In genomic region chr21:45824546-45825208, GRCh38 we compare ENCODE assay signal across 24 cellular contexts.
"Had no signal": no experiment of that assay in that cellular context is flagged by ENCODE, and none has a peak within 500 bp of the region (broad histone marks: within the 10 kb centered on the region; RNA-seq: fewer than 3 reads in every experiment).

No MANE protein-coding gene starts in this region.

- H3K4me3 Mint-ChIP-seq: activated CD4-positive, alpha-beta T cell treated with anti-CD3 and anti-CD28 coated beads, Interleukin-2, amount 10 ng/mL, durations not matched to agents 7 days and 5 days; activated CD8-positive, alpha-beta T cell treated with anti-CD3 and anti-CD28 coated beads for 36 hours; activated naive CD4-positive, alpha-beta T cell treated with anti-CD3 and anti-CD28 coated beads, Interleukin-2, amount 50 U/mL, for 24 hours; activated T-helper 1 cell treated with anti-CD3 and anti-CD28 coated beads, Interleukin-12 subunit alpha, Interleukin-12 subunit beta, Interleukin-2, Interleukin-4 antibody, amounts not matched to agents 30 ng/mL and 10 ng/mL and 1 ng/mL, durations not matched to agents 14 hours and 24 hours and 36 hours; naive thymus-derived CD4-positive, alpha-beta T cell; neural progenitor cell; stimulated activated naive CD8-positive, alpha-beta T cell treated with anti-CD3 and anti-CD28 coated beads, Interleukin-15, Interleukin-2, amounts not matched to agents 100 ng/mL and 50 ng/mL, for 24 hours; T-cell; T-helper 2 cell treated with Interferon-gamma antibody and Interleukin-4, amounts not matched to agents 5 μg/mL and 100 μg/mL, for 36 hours had no signal

- H3K36me3 Mint-ChIP-seq: activated naive CD4-positive, alpha-beta T cell treated with anti-CD3 and anti-CD28 coated beads, Interleukin-2, amount 50 U/mL, for 24 hours; naive thymus-derived CD4-positive, alpha-beta T cell; neural progenitor cell; T-cell had no signal

- ATAC-seq: activated CD4-positive, CD25-positive, alpha-beta regulatory T cell treated with anti-CD3 and anti-CD28 coated beads, Interleukin-2, amount 50 U/mL, for 24 hours; activated CD8-positive, alpha-beta T cell treated with anti-CD3 and anti-CD28 coated beads for 36 hours; body of pancreas; left lobe of liver; lower lobe of right lung; naive thymus-derived CD4-positive, alpha-beta T cell; T-cell had no signal

- H3K27ac ChIP-seq: body of pancreas, lower lobe of right lung, neural progenitor cell, tibial artery, VCaP had no signal

- H3K27ac Mint-ChIP-seq: activated CD4-positive, alpha-beta T cell treated with anti-CD3 and anti-CD28 coated beads, Interleukin-2, amount 10 ng/mL, durations not matched to agents 7 days and 5 days; activated CD8-positive, alpha-beta T cell treated with anti-CD3 and anti-CD28 coated beads for 36 hours; activated naive CD4-positive, alpha-beta T cell treated with anti-CD3 and anti-CD28 coated beads, Interleukin-2, amount 50 U/mL, for 24 hours; activated T-helper 1 cell treated with anti-CD3 and anti-CD28 coated beads, Interleukin-12 subunit alpha, Interleukin-12 subunit beta, Interleukin-2, Interleukin-4 antibody, amounts not matched to agents 30 ng/mL and 10 ng/mL and 1 ng/mL, durations not matched to agents 14 hours and 24 hours and 36 hours; neural progenitor cell; progenitor cell of endocrine pancreas; stimulated activated naive CD8-positive, alpha-beta T cell treated with anti-CD3 and anti-CD28 coated beads, Interleukin-15, Interleukin-2, amounts not matched to agents 100 ng/mL and 50 ng/mL, for 24 hours; T-cell; T-helper 2 cell treated with Interferon-gamma antibody and Interleukin-4, amounts not matched to agents 5 μg/mL and 100 μg/mL, for 36 hours had no signal

- H3K27me3 Mint-ChIP-seq: activated CD4-positive, alpha-beta T cell treated with anti-CD3 and anti-CD28 coated beads, Interleukin-2, amount 10 ng/mL, durations not matched to agents 7 days and 5 days; activated naive CD4-positive, alpha-beta T cell treated with anti-CD3 and anti-CD28 coated beads, Interleukin-2, amount 50 U/mL, for 24 hours; naive thymus-derived CD4-positive, alpha-beta T cell had no signal

- H3K9me3 Mint-ChIP-seq: activated CD4-positive, alpha-beta T cell treated with anti-CD3 and anti-CD28 coated beads, Interleukin-2, amount 10 ng/mL, durations not matched to agents 7 days and 5 days; activated CD8-positive, alpha-beta T cell treated with anti-CD3 and anti-CD28 coated beads for 36 hours; activated naive CD4-positive, alpha-beta T cell treated with anti-CD3 and anti-CD28 coated beads, Interleukin-2, amount 50 U/mL, for 24 hours; activated T-helper 1 cell treated with anti-CD3 and anti-CD28 coated beads, Interleukin-12 subunit alpha, Interleukin-12 subunit beta, Interleukin-2, Interleukin-4 antibody, amounts not matched to agents 30 ng/mL and 10 ng/mL and 1 ng/mL, durations not matched to agents 14 hours and 24 hours and 36 hours; naive thymus-derived CD4-positive, alpha-beta T cell; neural progenitor cell; stimulated activated naive CD8-positive, alpha-beta T cell treated with anti-CD3 and anti-CD28 coated beads, Interleukin-15, Interleukin-2, amounts not matched to agents 100 ng/mL and 50 ng/mL, for 24 hours; T-cell; T-helper 2 cell treated with Interferon-gamma antibody and Interleukin-4, amounts not matched to agents 5 μg/mL and 100 μg/mL, for 36 hours had no signal

- H3K36me3 ChIP-seq: lower lobe of right lung, neural progenitor cell, tibial artery had no signal

- DNase-seq: activated CD4-positive, alpha-beta T cell treated with anti-CD3 and anti-CD28 coated beads, Interleukin-2, amount 10 ng/mL, durations not matched to agents 7 days and 5 days; activated CD8-positive, alpha-beta T cell treated with anti-CD3 and anti-CD28 coated beads for 36 hours; activated gamma-delta T cell treated with Interleukin-2 at 50 U/mL for 16 hours; anterior cingulate cortex; body of pancreas; dermis blood vessel endothelial cell; effector CD8-positive, alpha-beta T cell; erythroblast; foreskin fibroblast; lower lobe of right lung; naive thymus-derived CD4-positive, alpha-beta T cell; retina; stimulated activated CD4-positive, alpha-beta T cell treated with anti-CD3 and anti-CD28 coated beads, Interleukin-4, amount 100 ng/mL, for 24 hours; T-cell; tibial artery had no signal

- H3K9me3 ChIP-seq: body of pancreas, lower lobe of right lung, tibial artery had no signal

- H3K4me3 ChIP-seq: body of pancreas, lower lobe of right lung, neural progenitor cell, tibial artery had no signal

- H3K27me3 ChIP-seq: body of pancreas, neural progenitor cell had no signal

- H3K4me2 ChIP-seq: neural progenitor cell had no signal

- H2AFZ ChIP-seq: neural progenitor cell had no signal

- H3K4me1 ChIP-seq: body of pancreas, neural progenitor cell, tibial artery had no signal

- H3K9ac ChIP-seq: neural progenitor cell had no signal
